Comparison of ENCODE assay signal across 8 cellular contexts in the genomic region with DNA sequence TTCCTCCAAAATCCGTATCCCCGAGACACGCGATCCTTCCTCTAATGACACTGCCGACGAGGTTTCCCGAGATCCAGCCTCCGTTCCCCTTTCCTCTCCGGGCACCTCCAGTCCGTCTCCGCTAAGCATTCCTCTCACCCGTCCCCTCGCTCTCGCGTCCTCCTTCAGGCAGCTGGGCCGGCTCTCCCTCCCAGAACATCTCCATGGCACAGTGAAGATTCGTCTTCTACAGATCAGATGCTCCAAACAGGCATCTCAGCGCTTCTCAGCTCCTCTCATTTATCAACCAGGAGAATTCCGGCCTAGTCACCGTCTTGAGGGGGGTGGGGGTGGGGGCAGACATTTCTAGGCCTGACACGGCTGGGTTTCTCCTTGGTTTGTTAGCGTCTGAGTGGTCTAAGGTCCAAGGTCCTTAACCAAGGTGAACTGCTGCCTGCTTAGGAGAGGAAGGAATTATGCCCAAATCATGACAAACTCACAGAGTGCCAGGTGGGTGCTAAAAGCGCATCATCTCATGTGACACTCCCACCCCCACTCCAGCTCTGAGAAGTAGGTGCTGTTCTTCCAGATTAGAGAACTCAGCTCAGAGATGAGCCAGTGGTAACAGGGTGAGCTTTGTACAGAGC. TPM values are rescaled to one million over a fixed set of nuclear protein-coding genes. Genes with fewer than 3 reads are reported as not detected.
DNase-seq lines count a peak whose midpoint lies in the region; ATAC-seq and TF ChIP-seq lines count a peak whose summit lies in the region.

SPTBN2 (minus strand) TSS at position 457 of the 626 bp plus-strand sequence. CDS start 7,976 bp downstream, outside the sequence.

- TSS peak; percentile 72 for BruUV-seq in PC-3 (replicated peaks; lab: Mats Ljungman, UMichigan)

- H3K4me3 ChIP-seq in PC-3 (ENCODE audit: low read length): peak within 1 kb of the TSS; percentile 75
- no peak within 1 kb of the TSS for H3K4me3 ChIP-seq in naive thymus-derived CD4-positive, alpha-beta T cell (ENCODE audit: low read length)

- CTCF ChIA-PET in PC-3 (lab: Charles Lee): interaction anchor here (0.6 kb wide), 3 partner anchors 12 to 148 kb away, joined by 5 to 11 read pairs (median 6); no protein-coding TSS in a partner anchor
- CTCF ChIA-PET in naive thymus-derived CD4-positive, alpha-beta T cell (lab: Charles Lee): no interaction called here

- H3K27ac ChIP-seq in PC-3 (ENCODE audit: low read length): no peak within 1 kb of the TSS
- no peak within 1 kb of the TSS for H3K27ac ChIP-seq in naive thymus-derived CD4-positive, alpha-beta T cell (ENCODE audit: low read depth, low read length)

- intact Hi-C loops in PC-3 (cut with micrococcal nuclease): loop anchor here (1.0 kb wide), 1 partner anchor 14 kb away; no protein-coding TSS in a partner anchor
- intact Hi-C loops in naive thymus-derived CD4-positive, alpha-beta T cell (cut with micrococcal nuclease): no loop called here

- ATAC-seq in PC-3: peak; percentile 33
- no peak for ATAC-seq in naive thymus-derived CD4-positive, alpha-beta T cell

- peak within 1 kb of the TSS; percentile 74 for H2AFZ ChIP-seq in PC-3 (ENCODE audit: low read length)

- H3K36me3 Mint-ChIP-seq in naive thymus-derived CD4-positive, alpha-beta T cell: peaks cover 3 to 7% (median 4%) of the 10 kb centered on the region in 5 donors

- POLR2A ChIA-PET in PC-3 (lab: Charles Lee; ENCODE audit: unreplicated experiment): interaction anchor here (0.6 kb wide), 1 partner anchor 86 kb away, joined by 3 read pairs; no protein-coding TSS in a partner anchor
- POLR2A ChIA-PET in naive thymus-derived CD4-positive, alpha-beta T cell (lab: Charles Lee): no interaction called here

- peak; percentile 25 for DNase-seq in NCI-H748 (lab: John Stamatoyannopoulos, UW; ENCODE audit: unreplicated experiment)
- DNase-seq in NCI-H748 treated with DMSO at 0.1 percent for 48 hours (lab: John Stamatoyannopoulos, UW): no peak
- DNase-seq in PC-3: peak; percentile 48
- DNase-seq in naive thymus-derived CD4-positive, alpha-beta T cell: no peak
- DNase-seq in stimulated activated naive CD4-positive, alpha-beta T cell treated with Interleukin-2 at 50 U/mL for 16 hours (lab: John Stamatoyannopoulos, UW): no peak
- DNase-seq in SW480 (ENCODE audit: low spot score): no peak
- no peak for DNase-seq in SIG-M5 (lab: John Stamatoyannopoulos, UW)

- H3F3A ChIP-seq in PC-3 (ENCODE audit: low read length, unreplicated experiment): no peaks in the 10 kb centered on the region

- no peaks in the 10 kb centered on the region for H3K9me3 ChIP-seq in PC-3 (ENCODE audit: low read length)
- no peaks in the 10 kb centered on the region for H3K9me3 ChIP-seq in naive thymus-derived CD4-positive, alpha-beta T cell (ENCODE audit: control insufficient read depth in 2 of 3, low read length in 3 of 3)

- no peaks in the 10 kb centered on the region for H3K27me3 ChIP-seq in PC-3 (ENCODE audit: low read length)
- H3K27me3 ChIP-seq in naive thymus-derived CD4-positive, alpha-beta T cell (ENCODE audit: control insufficient read depth in 2 of 2, insufficient read depth in 2 of 2, low read length in 2 of 2): peaks cover 4 to 24% of the 10 kb centered on the region in 2 donors

- H3K9me3 Mint-ChIP-seq in naive thymus-derived CD4-positive, alpha-beta T cell: peaks cover 0 to 3% (median 0%) of the 10 kb centered on the region in 11 donors

- no peaks in the 10 kb centered on the region for H3K9me2 ChIP-seq in PC-3 (replicated peaks; ENCODE audit: low read length)

- no peaks in the 10 kb centered on the region for H3K36me3 ChIP-seq in PC-3 (ENCODE audit: low read depth, low read length)
- no peaks in the 10 kb centered on the region for H3K36me3 ChIP-seq in naive thymus-derived CD4-positive, alpha-beta T cell (ENCODE audit: control insufficient read depth in 2 of 3, insufficient read depth in 3 of 3, low read length in 3 of 3)

- H3K27ac Mint-ChIP-seq in naive thymus-derived CD4-positive, alpha-beta T cell: peak within 1 kb of the TSS in 4 of 9 donors; percentile 3 to 86 (median 55)

- no peak for TF ChIP-seq CTCF in PC-3 (conservative IDR thresholded peaks at IDR 0.05; ENCODE audit: low read depth, low read length)

- peaks cover 9 to 21% (median 17%) of the 10 kb centered on the region in 7 donors for H3K4me1 Mint-ChIP-seq in naive thymus-derived CD4-positive, alpha-beta T cell

- H3K4me3 Mint-ChIP-seq in naive thymus-derived CD4-positive, alpha-beta T cell: peak within 1 kb of the TSS; percentile 76 to 96 (median 88)

- peak within 1 kb of the TSS; percentile 85 for H3K4me2 ChIP-seq in PC-3 (ENCODE audit: low read length)

- no peaks in the 10 kb centered on the region for H4K20me1 ChIP-seq in PC-3 (ENCODE audit: low read length)

- in situ Hi-C loops in endometrial microvascular endothelial cells (cut with HindIII; ENCODE audit: inconsistent ontology term, low pct_unique_long_range_greater_than_20kb, low sequenced_read_pairs): no loop called here

- peak within 1 kb of the TSS; percentile 49 for H3K9ac ChIP-seq in PC-3 (ENCODE audit: low read length)

- peaks cover 34% of the 10 kb centered on the region for H3K4me1 ChIP-seq in PC-3 (ENCODE audit: insufficient read depth, low read length)
- H3K4me1 ChIP-seq in naive thymus-derived CD4-positive, alpha-beta T cell (ENCODE audit: control insufficient read depth in 2 of 2, insufficient read depth in 2 of 2, low read length in 2 of 2): peaks cover 5 to 10% of the 10 kb centered on the region in 2 donors

- peaks cover 36% of the 10 kb centered on the region for H3K79me2 ChIP-seq in PC-3 (ENCODE audit: low read length)

- H3K27me3 Mint-ChIP-seq in naive thymus-derived CD4-positive, alpha-beta T cell: peaks cover 56 to 73% (median 58%) of the 10 kb centered on the region in 5 donors

RNA-seq across cellular contexts. Expression of gene SPTBN2, which starts in this region (rescaled TPM):
- total RNA-seq in PC-3 (2014; rRNA removed): 74.9 and 154 TPM in 2 replicates
- total RNA-seq in endometrial microvascular endothelial cells (ENCODE audit: inconsistent ontology term): 59.2 TPM
- under 1 TPM in 3 of 5 experiments, not detected in 2; 0.02 to 0.98 (median 0.03) TPM for total RNA-seq in naive thymus-derived CD4-positive, alpha-beta T cell
- under 1 TPM in 1 of 2 donors, not detected in 1; 0.22 TPM for polyA plus RNA-seq in naive thymus-derived CD4-positive, alpha-beta T cell

Comparison
In these comparisons a context has a peak if more than half of its experiments do, and no peak if none do; other contexts are left out.
1. RNA of gene SPTBN2 (total RNA-seq): 74.9 to 154 TPM in PC-3 and 59.2 TPM in endometrial microvascular endothelial cells (single experiment); 0.02 to 0.98 TPM in naive thymus-derived CD4-positive, alpha-beta T cell; every median in the first group is over 10 times any median in the second.
2. DNase-seq: peak in NCI-H748 (single experiment) and PC-3 (single experiment); none in NCI-H748 treated with DMSO at 0.1 percent for 48 hours (single experiment), naive thymus-derived CD4-positive, alpha-beta T cell (0 of 9), stimulated activated naive CD4-positive, alpha-beta T cell treated with Interleukin-2 at 50 U/mL for 16 hours (single experiment), SW480 (single experiment) and SIG-M5 (single experiment).